ENCODE assay signal across 8 cellular contexts in the genomic region with DNA sequence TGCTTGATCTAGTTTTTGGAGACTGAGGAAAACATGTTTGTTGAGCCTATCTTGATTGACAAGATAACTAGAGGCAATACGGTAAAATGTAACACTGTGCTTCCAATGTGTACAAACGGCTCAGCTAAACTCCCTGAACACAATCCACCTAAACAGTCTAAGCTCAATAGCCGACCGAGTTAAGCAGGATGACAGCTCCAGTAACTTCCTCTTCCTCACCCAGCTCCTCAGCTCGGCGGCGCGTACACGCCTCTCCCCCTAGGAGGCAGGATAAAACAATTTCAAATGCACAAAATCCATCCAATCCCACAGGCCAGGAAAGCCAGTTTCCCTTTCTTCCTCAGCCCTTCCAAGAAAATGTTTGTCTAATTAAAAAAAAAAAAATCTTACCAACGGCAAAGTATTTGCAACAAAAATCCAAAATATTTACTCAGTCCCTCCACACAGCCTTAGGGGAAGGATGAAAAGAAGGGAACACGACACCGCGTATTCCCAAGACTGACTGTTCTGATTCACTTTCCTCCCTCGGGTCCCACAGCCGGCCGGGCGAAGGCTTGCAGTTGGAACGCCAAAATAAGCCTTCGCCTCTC. TPM values are rescaled to one million over a fixed set of nuclear protein-coding genes. Genes with fewer than 3 reads are reported as not detected.
DNase-seq lines count a peak whose midpoint lies in the region; ATAC-seq, FAIRE-seq and TF ChIP-seq lines count a peak whose summit lies in the region.

No MANE protein-coding gene starts in this region.

- peak overlapping the region; percentile 98 to 100 for H3K27ac ChIP-seq in ascending aorta

- TF ChIP-seq CTCF in ascending aorta (IDR thresholded peaks at IDR 0.05), result peak; percentile 28 to 64 (median 46)

- H3K36me3 ChIP-seq in ascending aorta, result no peaks in the 10 kb centered on the region

- H3K27me3 ChIP-seq in ascending aorta, result no peaks in the 10 kb centered on the region

- peaks cover 0 to 30% of the 10 kb centered on the region in 2 donors for H3K4me1 ChIP-seq in ascending aorta

- H3K9me3 ChIP-seq in ascending aorta, result no peaks in the 10 kb centered on the region

- H3K4me3 ChIP-seq in ascending aorta, result peak overlapping the region; percentile 97 to 99

- intact Hi-C loops in ascending aorta (cut with DNase I), result no loop called here
- intact Hi-C loops in left cardiac atrium (cut with DNase I), result no loop called here

- peak; percentile 52 for DNase-seq in DMS79 (lab: John Stamatoyannopoulos, UW)
- peak; percentile 56 for DNase-seq in H54 (ENCODE audit: insufficient read length, low spot score)
- DNase-seq in NCI-H1105 (lab: John Stamatoyannopoulos, UW), result peak; percentile 50
- peak; percentile 73 for DNase-seq in SKM-1 (lab: John Stamatoyannopoulos, UW; ENCODE audit: unreplicated experiment)
- peak; percentile 16 to 88 for DNase-seq in ascending aorta (ENCODE audit: low spot score in 2 of 2)
- peak; percentile 73 for DNase-seq in left cardiac atrium
- peak; percentile 90 for DNase-seq in pons (ENCODE audit: low spot score)

- ATAC-seq in left cardiac atrium, result peak; percentile 53 to 73
- no peak for ATAC-seq in HG02763 (IDR thresholded peaks at IDR 0.05; ENCODE audit: unreplicated experiment)

- no peak for TF ChIP-seq POLR2A in H54 (IDR thresholded peaks at IDR 0.05; ENCODE audit: low read depth, low read length)

- peak; percentile 83 for FAIRE-seq in H54 (lab: Jason Lieb, UNC)

RNA-seq across cellular contexts. Expression of a gene that starts 1.0 kb away (rescaled TPM):
- total RNA-seq in ascending aorta (13.1 TPM), left cardiac atrium (10 to 100 TPM; 24.1 to 26.0 TPM)

RNA-seq across cellular contexts. Expression of a gene that starts 44.5 kb away (rescaled TPM):
- 6.2 TPM for total RNA-seq in ascending aorta
- total RNA-seq in left cardiac atrium, result 10 to 100 TPM; 32.8 to 41.9 TPM
